Comparison of ENCODE assay signal across 25 cellular contexts in genomic region chr14:90956273-90956672, GRCh38.
"Had no signal": no experiment of that assay in that cellular context is flagged by ENCODE, and none has a peak within 500 bp of the region (broad histone marks: within the 10 kb centered on the region; RNA-seq: fewer than 3 reads in every experiment).

No MANE protein-coding gene starts in this region.

- FAIRE-seq: colon, islet of Langerhans, keratinocyte had no signal

- H3K79me2 ChIP-seq: hepatocyte had no signal

- ATAC-seq: esophagus mucosa; gastroesophageal sphincter; heart left ventricle; left cardiac atrium; left lung; left ventricle myocardium superior; lower lobe of right lung; mucosa of descending colon; naive thymus-derived CD8-positive, alpha-beta T cell had no signal

- H3K4me1 ChIP-seq: esophagus squamous epithelium, left lung, lower lobe of right lung had no signal

- H2AFZ ChIP-seq: hepatocyte had no signal

- H3K4me3 ChIP-seq: coronary artery, dorsolateral prefrontal cortex, esophagus squamous epithelium, gastroesophageal sphincter, heart left ventricle, hepatocyte, left lung, lower lobe of right lung, mucosa of descending colon had no signal

- H3K4me2 ChIP-seq: hepatocyte had no signal

- H3K27me3 ChIP-seq: dorsolateral prefrontal cortex, esophagus squamous epithelium, gastroesophageal sphincter, heart left ventricle, hepatocyte, left lung had no signal

- H3K27ac ChIP-seq: coronary artery, dorsolateral prefrontal cortex, epithelial cell of prostate, esophagus squamous epithelium, gastroesophageal sphincter, heart left ventricle, hepatocyte, left lung, lower lobe of right lung had no signal

- DNase-seq: dermis blood vessel endothelial cell; dorsolateral prefrontal cortex; effector CD4-positive, alpha-beta T cell; effector memory CD4-positive, alpha-beta T cell; erythroblast; esophagus squamous epithelium; foreskin fibroblast; heart left ventricle; hypothalamus; left cardiac atrium; left lung; left ventricle myocardium superior; lower lobe of right lung; mesenchymal stem cell; mucosa of descending colon; naive B cell; naive thymus-derived CD8-positive, alpha-beta T cell had no signal

- H3K36me3 ChIP-seq: heart left ventricle, left lung, lower lobe of right lung had no signal
